In genomic region chr9:130341839-130342713, GRCh38 we compare ENCODE assay signal across 20 cellular contexts.
DNase-seq lines count a peak whose midpoint lies in the region; ATAC-seq, FAIRE-seq and TF ChIP-seq lines count a peak whose summit lies in the region.
"Had no signal": no experiment of that assay in that cellular context is flagged by ENCODE, and none has a peak within 500 bp of the region (broad histone marks: within the 10 kb centered on the region; RNA-seq: fewer than 3 reads in every experiment).

No MANE protein-coding gene starts in this region.

- intact Hi-C loops in Right ventricle myocardium inferior (cut with DNase I) (loop anchor here (5.0 kb wide), 1 partner anchor 100 kb away; no protein-coding TSS in a partner anchor), left ventricle myocardium superior (cut with micrococcal nuclease) (no loop called here), kidney (cut with DNase I) (no loop called here), sigmoid colon (cut with DNase I) (loop anchor here (2.0 kb wide), 1 partner anchor 99 kb away; no protein-coding TSS in a partner anchor)
- intact Hi-C loops in CD8-positive, alpha-beta T cell (cut with DNase I, micrococcal nuclease), result loop anchor here (2.0 kb wide), 1 partner anchor 235 kb away; no protein-coding TSS in a partner anchor
- intact Hi-C loops in activated CD4-positive, alpha-beta T cell treated with anti-CD3 and anti-CD28 coated beads for 36 hours (cut with DNase I, micrococcal nuclease), result loop anchor here in 1 of 2 experiments (2.0 to 10.0 kb wide), 2 partner anchors 99 to 507 kb away; partner anchors contain the start of genes C9orf78 and USP20

- TF ChIP-seq CTCF in NB4 (IDR thresholded peaks at IDR 0.05; ENCODE audit: low read depth, low read length) (no peak), kidney (IDR thresholded peaks at IDR 0.05; ENCODE audit: borderline replicate concordance, extremely low read depth, insufficient read depth) (no peak), sigmoid colon (IDR thresholded peaks at IDR 0.05) (no peak)
- no peak for TF ChIP-seq CTCF in CD8-positive, alpha-beta T cell (IDR thresholded peaks at IDR 0.05)

- TF ChIP-seq POLR2A in NB4 (IDR thresholded peaks at IDR 0.05; ENCODE audit: extremely low read depth, insufficient read length) (no peak), sigmoid colon (IDR thresholded peaks at IDR 0.05) (no peak)

- no peaks in the 10 kb centered on the region for H3K36me3 ChIP-seq in kidney (ENCODE audit: control insufficient read depth in 1 of 2, insufficient read depth in 2 of 2, low read length in 2 of 2)
- H3K36me3 ChIP-seq in sigmoid colon, result peaks cover 0 to 21% (median 2%) of the 10 kb centered on the region in 4 donors
- no peaks in the 10 kb centered on the region for H3K36me3 ChIP-seq in CD8-positive, alpha-beta T cell (ENCODE audit: insufficient read depth, low read length)
- H3K36me3 ChIP-seq: BLaER1 had no signal

- no peak overlapping the region for H3K27ac Mint-ChIP-seq in CD8-positive, alpha-beta T cell
- no peak overlapping the region for H3K27ac Mint-ChIP-seq in activated CD4-positive, alpha-beta T cell treated with anti-CD3 and anti-CD28 coated beads for 36 hours
- H3K27ac Mint-ChIP-seq: CD8-positive, alpha-beta memory T cell; H9 had no signal

- no peak overlapping the region for H3K9ac ChIP-seq in kidney (ENCODE audit: low read length in 2 of 2)
- H3K9ac ChIP-seq: BLaER1, GM23248 had no signal

- no peaks in the 10 kb centered on the region for H3K4me1 Mint-ChIP-seq in CD8-positive, alpha-beta T cell (ENCODE audit: low read depth)
- no peaks in the 10 kb centered on the region for H3K4me1 Mint-ChIP-seq in activated CD4-positive, alpha-beta T cell treated with anti-CD3 and anti-CD28 coated beads for 36 hours
- H3K4me1 Mint-ChIP-seq: CD8-positive, alpha-beta memory T cell had no signal

- no peaks in the 10 kb centered on the region for H3K9me3 Mint-ChIP-seq in CD8-positive, alpha-beta T cell
- H3K9me3 Mint-ChIP-seq in activated CD4-positive, alpha-beta T cell treated with anti-CD3 and anti-CD28 coated beads for 36 hours (ENCODE audit: low read depth), result no peaks in the 10 kb centered on the region
- H3K9me3 Mint-ChIP-seq: CD8-positive, alpha-beta memory T cell; H9 had no signal

- DNase-seq in Right ventricle myocardium inferior (ENCODE audit: missing footprints), result peak; percentile 40
- no peak for DNase-seq in left ventricle myocardium superior
- peak; percentile 16 for DNase-seq in NB4 (ENCODE audit: low read depth)
- peak; percentile 47 for DNase-seq in kidney
- DNase-seq in sigmoid colon, result no peak
- no peak for DNase-seq in CD8-positive, alpha-beta T cell
- DNase-seq in activated CD4-positive, alpha-beta T cell treated with anti-CD3 and anti-CD28 coated beads for 36 hours, result no peak
- DNase-seq: CD8-positive, alpha-beta memory T cell; COR-L47; DMS 273 treated with DMSO at 0.1 percent for 48 hours; DMS53; DND-41; EL; GM23248; H9 had no signal

- H3K9me3 ChIP-seq in kidney (ENCODE audit: control insufficient read depth in 1 of 2, low read length in 2 of 2) (no peaks in the 10 kb centered on the region), sigmoid colon (no peaks in the 10 kb centered on the region)
- H3K9me3 ChIP-seq in CD8-positive, alpha-beta T cell (ENCODE audit: low read length), result no peaks in the 10 kb centered on the region
- H3K9me3 ChIP-seq: BLaER1 had no signal

- no peak for FAIRE-seq in kidney (lab: Jason Lieb, UNC)
- FAIRE-seq: GM12878, GM19239 had no signal

- peaks cover 0 to 2% of the 10 kb centered on the region in 2 donors for H3K4me1 ChIP-seq in kidney (ENCODE audit: control insufficient read depth in 1 of 2, insufficient read depth in 1 of 2, low read depth in 1 of 2, low read length in 2 of 2)
- H3K4me1 ChIP-seq in sigmoid colon, result peaks cover 0 to 27% (median 15%) of the 10 kb centered on the region in 4 donors
- no peaks in the 10 kb centered on the region for H3K4me1 ChIP-seq in CD8-positive, alpha-beta T cell (ENCODE audit: insufficient read depth, low read length)

- H3K27ac ChIP-seq in kidney (ENCODE audit: low read depth in 2 of 2, low read length in 2 of 2), result no peak overlapping the region
- peak overlapping the region in 3 of 4 donors; percentile 4 to 70 (median 26) for H3K27ac ChIP-seq in sigmoid colon
- H3K27ac ChIP-seq in CD8-positive, alpha-beta T cell (ENCODE audit: low read depth, low read length), result no peak overlapping the region
- H3K27ac ChIP-seq: 22Rv1, BLaER1, GM23248 had no signal

- no peaks in the 10 kb centered on the region for H3K27me3 ChIP-seq in sigmoid colon
- H3K27me3 ChIP-seq in CD8-positive, alpha-beta T cell (ENCODE audit: insufficient read depth, low read length), result no peaks in the 10 kb centered on the region
- H3K27me3 ChIP-seq: BLaER1 had no signal

- H3K4me3 Mint-ChIP-seq in CD8-positive, alpha-beta T cell, result no peak overlapping the region
- no peak overlapping the region for H3K4me3 Mint-ChIP-seq in activated CD4-positive, alpha-beta T cell treated with anti-CD3 and anti-CD28 coated beads for 36 hours
- H3K4me3 Mint-ChIP-seq: CD8-positive, alpha-beta memory T cell; H9 had no signal

- no peak for ATAC-seq in Right ventricle myocardium inferior
- no peak for ATAC-seq in left ventricle myocardium superior
- ATAC-seq in CD8-positive, alpha-beta T cell, result no peak
- no peak for ATAC-seq in activated CD4-positive, alpha-beta T cell treated with anti-CD3 and anti-CD28 coated beads for 36 hours
- ATAC-seq in GM21515 (IDR thresholded peaks at IDR 0.05; ENCODE audit: unreplicated experiment), result no peak
- ATAC-seq: GM12878 had no signal

- no peak for TF ChIP-seq EP300 in sigmoid colon (IDR thresholded peaks at IDR 0.05)

- WGBS in sigmoid colon, 2 donors, result 85 to 88% methylated on average over 13 of the region's 13 CpGs

- CTCF ChIA-PET in CD8-positive, alpha-beta T cell (lab: Charles Lee), result interaction anchor here (0.7 kb wide), 1 partner anchor 551 kb away, joined by 3 read pairs; no protein-coding TSS in a partner anchor
- CTCF ChIA-PET in activated CD4-positive, alpha-beta T cell treated with anti-CD3 and anti-CD28 coated beads for 36 hours (lab: Charles Lee), result interaction anchor here (1.0 to 1.6 kb wide), 2 partner anchors 231 to 235 kb away, joined by 3 to 4 read pairs; no protein-coding TSS in a partner anchor

- H3K36me3 Mint-ChIP-seq in CD8-positive, alpha-beta T cell, result no peaks in the 10 kb centered on the region
- H3K36me3 Mint-ChIP-seq in activated CD4-positive, alpha-beta T cell treated with anti-CD3 and anti-CD28 coated beads for 36 hours (ENCODE audit: low read depth), result no peaks in the 10 kb centered on the region
- H3K36me3 Mint-ChIP-seq: CD8-positive, alpha-beta memory T cell had no signal

- no peaks in the 10 kb centered on the region for H3K27me3 Mint-ChIP-seq in CD8-positive, alpha-beta T cell (ENCODE audit: low read depth)
- no peaks in the 10 kb centered on the region for H3K27me3 Mint-ChIP-seq in activated CD4-positive, alpha-beta T cell treated with anti-CD3 and anti-CD28 coated beads for 36 hours

- no peak overlapping the region for H3K4me3 ChIP-seq in NB4 (ENCODE audit: low read depth, low read length)
- no peak overlapping the region for H3K4me3 ChIP-seq in kidney (ENCODE audit: low read length in 2 of 2)
- no peak overlapping the region for H3K4me3 ChIP-seq in sigmoid colon
- H3K4me3 ChIP-seq in CD8-positive, alpha-beta T cell (ENCODE audit: low read depth, low read length), result no peak overlapping the region
- H3K4me3 ChIP-seq: BLaER1, GM12878, GM23248 had no signal

- POLR2A ChIA-PET in CD8-positive, alpha-beta T cell (lab: Charles Lee), result no interaction called here
- POLR2A ChIA-PET in activated CD4-positive, alpha-beta T cell treated with anti-CD3 and anti-CD28 coated beads for 36 hours (lab: Charles Lee), result no interaction called here

Comparison
In these comparisons a context has a peak if more than half of its experiments do, and no peak if none do; other contexts are left out.
1. DNase-seq: peak in Right ventricle myocardium inferior (single experiment), NB4 (single experiment) and kidney (single experiment); none in left ventricle myocardium superior (single experiment), sigmoid colon (single experiment), CD8-positive, alpha-beta T cell (0 of 7) and activated CD4-positive, alpha-beta T cell treated with anti-CD3 and anti-CD28 coated beads for 36 hours (single experiment).
2. intact Hi-C loops: an anchor here in Right ventricle myocardium inferior (5.0 kb wide), sigmoid colon (2.0 kb wide) and CD8-positive, alpha-beta T cell (2.0 kb wide); none called in left ventricle myocardium superior and kidney.
3. H3K27ac ChIP-seq: peak in sigmoid colon (3 of 4); none in kidney (0 of 2) and CD8-positive, alpha-beta T cell (single experiment).